Comparison of ENCODE assay signal across 13 cellular contexts in genomic region chr18:9824474-9824832, GRCh38.
DNase-seq lines count a peak whose midpoint lies in the region; ATAC-seq and TF ChIP-seq lines count a peak whose summit lies in the region.
"Had no signal": no experiment of that assay in that cellular context is flagged by ENCODE, and none has a peak within 500 bp of the region (broad histone marks: within the 10 kb centered on the region; RNA-seq: fewer than 3 reads in every experiment).

No MANE protein-coding gene starts in this region.

- H3K36me3 ChIP-seq in sigmoid colon: no peaks in the 10 kb centered on the region

- TF ChIP-seq CTCF in AG09319 (IDR thresholded peaks at IDR 0.05; ENCODE audit: low read depth, low read length) (no peak), sigmoid colon (IDR thresholded peaks at IDR 0.05) (no peak)

- no peaks in the 10 kb centered on the region for H3K9me3 ChIP-seq in sigmoid colon

- H3K4me3 ChIP-seq in sigmoid colon: no peak overlapping the region

- DNase-seq in AG09319 (ENCODE audit: extremely low read depth, low read depth) (peak; percentile 64), Right ventricle myocardium superior (no peak), sigmoid colon (peak; percentile 79), NOMO-1 (lab: John Stamatoyannopoulos, UW; ENCODE audit: unreplicated experiment in 2 of 2) (no peak), 8988T (no peak), CD1c-positive myeloid dendritic cell (ENCODE audit: extremely low spot score) (no peak)
- DNase-seq: activated CD4-positive, alpha-beta T cell treated with anti-CD3 and anti-CD28 coated beads for 4 hours; activated naive CD4-positive, alpha-beta T cell; CD4-positive, alpha-beta T cell; NCI-H2029; RPMI8226 had no signal

- no peaks in the 10 kb centered on the region for H3K27me3 ChIP-seq in sigmoid colon

- intact Hi-C loops in Right ventricle myocardium superior (cut with DNase I) (loop anchor here (10.0 kb wide), 1 partner anchor 90 kb away; the partner anchor contains the start of gene VAPA), sigmoid colon (cut with DNase I) (loop anchor here (2.0 kb wide), 1 partner anchor 30 kb away; no protein-coding TSS in a partner anchor)

- 85 to 90% methylated on average over 3 of the region's 3 CpGs for WGBS in sigmoid colon, 2 donors

- H3K27ac ChIP-seq in angular gyrus (ENCODE audit: low read depth, low read length) (peak overlapping the region; percentile 32), sigmoid colon (peak overlapping the region; percentile 63 to 89 (median 81))

- TF ChIP-seq POLR2A in sigmoid colon (IDR thresholded peaks at IDR 0.05): no peak

- peak; percentile 87 for ATAC-seq in Right ventricle myocardium superior (ENCODE audit: poor library complexity)
- ATAC-seq in HG03469 (IDR thresholded peaks at IDR 0.05; ENCODE audit: unreplicated experiment): no peak

- peaks cover 0 to 57% (median 55%) of the 10 kb centered on the region in 4 donors for H3K4me1 ChIP-seq in sigmoid colon

- TF ChIP-seq EP300 in sigmoid colon (IDR thresholded peaks at IDR 0.05): peak in 3 of 4 donors; percentile 16 to 28 (median 16)

Comparison
In these comparisons a context has a peak if more than half of its experiments do, and no peak if none do; other contexts are left out.
1. DNase-seq: peak in AG09319 (single experiment) and sigmoid colon (single experiment); none in Right ventricle myocardium superior (single experiment), NOMO-1 (0 of 2), 8988T (single experiment) and CD1c-positive myeloid dendritic cell (single experiment).